In genomic region chr2:37934591-37935513, GRCh38 we compare ENCODE assay signal across 9 cellular contexts. TPM values are rescaled to one million over a fixed set of nuclear protein-coding genes. Genes with fewer than 3 reads are reported as not detected.
A peak's percentile ranks its signal among the peaks of the same experiment; 100 is the strongest.
DNase-seq lines count a peak whose midpoint lies in the region; ATAC-seq and TF ChIP-seq lines count a peak whose summit lies in the region.
"Had no signal": no experiment of that assay in that cellular context is flagged by ENCODE, and none has a peak within 500 bp of the region (broad histone marks: within the 10 kb centered on the region; RNA-seq: fewer than 3 reads in every experiment).

No MANE protein-coding gene starts in this region.

- H3K4me3 ChIP-seq in CD8-positive, alpha-beta T cell (ENCODE audit: low read depth, low read length) = peak overlapping the region; percentile 25
- no peak overlapping the region for H3K4me3 ChIP-seq in trophoblast cell (ENCODE audit: low read depth, low read length)

- H2BK12ac ChIP-seq in trophoblast cell (ENCODE audit: low read length) = no peak overlapping the region

- no CpG with 5 or more reads among the region's 7 CpGs for WGBS in trophoblast cell (ENCODE audit: extremely low coverage, insufficient coverage, insufficient read length)

- no peak overlapping the region for H4K8ac ChIP-seq in trophoblast cell (ENCODE audit: low read depth, low read length)

- no peak overlapping the region for H3K23ac ChIP-seq in trophoblast cell (ENCODE audit: low read length)

- peak overlapping the region; percentile 74 for H3K4me3 Mint-ChIP-seq in CD8-positive, alpha-beta T cell

- no peaks in the 10 kb centered on the region for H3K27me3 Mint-ChIP-seq in CD8-positive, alpha-beta T cell (ENCODE audit: low read depth)

- H3K4me1 Mint-ChIP-seq in CD8-positive, alpha-beta T cell (ENCODE audit: low read depth) = peaks cover 54% of the 10 kb centered on the region

- CTCF ChIA-PET in CD8-positive, alpha-beta T cell (lab: Charles Lee) = interaction anchor here (1.1 to 1.2 kb wide), 2 partner anchors 10 to 47 kb away, joined by 3 read pairs; partner anchors contain the start of gene RMDN2

- peaks cover 29% of the 10 kb centered on the region for H3K36me3 Mint-ChIP-seq in CD8-positive, alpha-beta T cell
- peaks cover 24 to 41% of the 10 kb centered on the region in 2 donors for H3K36me3 Mint-ChIP-seq in activated naive CD4-positive, alpha-beta T cell treated with anti-CD3 and anti-CD28 coated beads, Interleukin-2, amount 50 U/mL, for 72 hours

- intact Hi-C loops in CD8-positive, alpha-beta T cell (cut with DNase I, micrococcal nuclease) = no loop called here

- H3K14ac ChIP-seq in trophoblast cell (ENCODE audit: low read length) = no peak overlapping the region

- no peaks in the 10 kb centered on the region for H3K27me3 ChIP-seq in CD8-positive, alpha-beta T cell (ENCODE audit: insufficient read depth, low read length)
- no peaks in the 10 kb centered on the region for H3K27me3 ChIP-seq in trophoblast cell (ENCODE audit: insufficient read depth, low read length)

- no peak overlapping the region for H2AFZ ChIP-seq in trophoblast cell (ENCODE audit: insufficient read depth, low read length, poor library complexity)

- no peaks in the 10 kb centered on the region for H3K79me1 ChIP-seq in trophoblast cell (ENCODE audit: low read length)

- H4K12ac ChIP-seq in trophoblast cell (ENCODE audit: low read depth, low read length) = no peak overlapping the region

- DNase-seq in CD8-positive, alpha-beta T cell = no peak
- DNase-seq in activated naive CD4-positive, alpha-beta T cell treated with anti-CD3 and anti-CD28 coated beads, Interleukin-2, amount 50 U/mL, for 72 hours (ENCODE audit: low spot score in 2 of 2) = no peak
- DNase-seq in trophoblast cell (no peak), dedifferentiated amniotic fluid mesenchymal stem cell (ENCODE audit: extremely low spot score) (no peak), foreskin melanocyte (no peak), GF-D8 (lab: John Stamatoyannopoulos, UW) (no peak)
- DNase-seq: PC-3 had no signal

- H4K91ac ChIP-seq in trophoblast cell (ENCODE audit: low read depth, low read length) = no peak overlapping the region

- H3K27ac ChIP-seq in CD8-positive, alpha-beta T cell (ENCODE audit: low read depth, low read length) = no peak overlapping the region
- H3K27ac ChIP-seq in trophoblast cell (ENCODE audit: low read depth, low read length) = no peak overlapping the region

- H3K79me2 ChIP-seq in trophoblast cell (ENCODE audit: control insufficient read depth, insufficient read depth, low read length, poor library complexity) = no peaks in the 10 kb centered on the region

- peaks cover 6% of the 10 kb centered on the region for H3K4me1 ChIP-seq in CD8-positive, alpha-beta T cell (ENCODE audit: insufficient read depth, low read length)
- no peaks in the 10 kb centered on the region for H3K4me1 ChIP-seq in trophoblast cell (ENCODE audit: control insufficient read depth in 1 of 2, insufficient read depth in 2 of 2, low read length in 2 of 2)

- ATAC-seq in CD8-positive, alpha-beta T cell = peak; percentile 44
- ATAC-seq in GM19395 (IDR thresholded peaks at IDR 0.05; ENCODE audit: unreplicated experiment) (peak; percentile 90), HG03135 (IDR thresholded peaks at IDR 0.05; ENCODE audit: unreplicated experiment) (peak; percentile 94)
- ATAC-seq in activated naive CD4-positive, alpha-beta T cell treated with anti-CD3 and anti-CD28 coated beads, Interleukin-2, amount 50 U/mL, for 72 hours = peak; percentile 32 to 49
- ATAC-seq: PC-3 had no signal

- no peak for TF ChIP-seq CTCF in CD8-positive, alpha-beta T cell (IDR thresholded peaks at IDR 0.05)

- no peak overlapping the region for H2BK5ac ChIP-seq in trophoblast cell (ENCODE audit: low read depth, low read length, poor library complexity)

- H3K18ac ChIP-seq in trophoblast cell (ENCODE audit: low read length) = no peak overlapping the region

- no peaks in the 10 kb centered on the region for H3K9me3 ChIP-seq in CD8-positive, alpha-beta T cell (ENCODE audit: low read length)
- no peaks in the 10 kb centered on the region for H3K9me3 ChIP-seq in trophoblast cell (ENCODE audit: insufficient read depth, low read depth, low read length)

- H2AK5ac ChIP-seq in trophoblast cell (ENCODE audit: low read length) = no peak overlapping the region

- no peak overlapping the region for H3K4ac ChIP-seq in trophoblast cell (ENCODE audit: low read depth, low read length)

- peak overlapping the region; percentile 66 for H3K27ac Mint-ChIP-seq in CD8-positive, alpha-beta T cell
- peak overlapping the region; percentile 31 to 71 for H3K27ac Mint-ChIP-seq in activated naive CD4-positive, alpha-beta T cell treated with anti-CD3 and anti-CD28 coated beads, Interleukin-2, amount 50 U/mL, for 72 hours

- no peaks in the 10 kb centered on the region for H3K36me3 ChIP-seq in CD8-positive, alpha-beta T cell (ENCODE audit: insufficient read depth, low read length)
- no peaks in the 10 kb centered on the region for H3K36me3 ChIP-seq in trophoblast cell (ENCODE audit: control insufficient read depth in 1 of 2, insufficient read depth in 2 of 2, low read length in 2 of 2)

- no peak overlapping the region for H3K4me2 ChIP-seq in trophoblast cell (ENCODE audit: low read length)

- peaks cover 14% of the 10 kb centered on the region for H3K9me3 Mint-ChIP-seq in CD8-positive, alpha-beta T cell
- H3K9me3 Mint-ChIP-seq in activated naive CD4-positive, alpha-beta T cell treated with anti-CD3 and anti-CD28 coated beads, Interleukin-2, amount 50 U/mL, for 72 hours = peaks cover 15 to 20% of the 10 kb centered on the region in 2 donors

- H2BK120ac ChIP-seq in trophoblast cell (ENCODE audit: insufficient read depth, low read length, poor library complexity) = no peak overlapping the region

- POLR2A ChIA-PET in CD8-positive, alpha-beta T cell (lab: Charles Lee) = interaction anchor here (1.8 kb wide), 1 partner anchor 10 kb away, joined by 9 read pairs; the partner anchor contains the start of gene RMDN2

- no peak overlapping the region for H3K9ac ChIP-seq in trophoblast cell (ENCODE audit: low read length)

RNA-seq across cellular contexts. Expression of gene RMDN2, which starts 9.8 kb away (rescaled TPM):
- total RNA-seq in CD8-positive, alpha-beta T cell = 1 to 10 TPM; 3.4 to 3.9 TPM
- 1 to 10 TPM in 1 of 2 donors, under 1 TPM in 1; 0.75 to 1.5 TPM for total RNA-seq in activated naive CD4-positive, alpha-beta T cell treated with anti-CD3 and anti-CD28 coated beads, Interleukin-2, amount 50 U/mL, for 72 hours
- 1.0 and 1.1 TPM in 2 replicates for polyA plus RNA-seq in trophoblast cell (2013)

Comparison
In these comparisons a context has a peak if more than half of its experiments do, and no peak if none do; other contexts are left out.
1. ATAC-seq: peak in every context shown above with its lines; median percentile 94 in HG03135; 90 in GM19395; 44 in CD8-positive, alpha-beta T cell; 40 in activated naive CD4-positive, alpha-beta T cell treated with anti-CD3 and anti-CD28 coated beads, Interleukin-2, amount 50 U/mL, for 72 hours.